ENCODE assay signal across 1 cellular context in genomic region chr2:104862061-104862941, GRCh38.
TF ChIP-seq lines count a peak whose summit lies in the region.

No MANE protein-coding gene starts in this region.

TF ChIP-seq in neural cell, 6 proteins besides CTCF, POLR2A, EP300 and RAD21 (continued from another document):
- TF ChIP-seq REST (IDR thresholded peaks at IDR 0.05; ENCODE audit: borderline replicate concordance) (no peak), POLR2AphosphoS5 (IDR thresholded peaks at IDR 0.05) (peak; percentile 54), MXI1 (conservative IDR thresholded peaks at IDR 0.05; ENCODE audit: poor library complexity, severe bottlenecking) (peak; percentile 94), EZH2 (IDR thresholded peaks at IDR 0.05; ENCODE audit: borderline replicate concordance, insufficient read depth, low read length, poor library complexity, severe bottlenecking) (no peak)
